In the genomic region with DNA sequence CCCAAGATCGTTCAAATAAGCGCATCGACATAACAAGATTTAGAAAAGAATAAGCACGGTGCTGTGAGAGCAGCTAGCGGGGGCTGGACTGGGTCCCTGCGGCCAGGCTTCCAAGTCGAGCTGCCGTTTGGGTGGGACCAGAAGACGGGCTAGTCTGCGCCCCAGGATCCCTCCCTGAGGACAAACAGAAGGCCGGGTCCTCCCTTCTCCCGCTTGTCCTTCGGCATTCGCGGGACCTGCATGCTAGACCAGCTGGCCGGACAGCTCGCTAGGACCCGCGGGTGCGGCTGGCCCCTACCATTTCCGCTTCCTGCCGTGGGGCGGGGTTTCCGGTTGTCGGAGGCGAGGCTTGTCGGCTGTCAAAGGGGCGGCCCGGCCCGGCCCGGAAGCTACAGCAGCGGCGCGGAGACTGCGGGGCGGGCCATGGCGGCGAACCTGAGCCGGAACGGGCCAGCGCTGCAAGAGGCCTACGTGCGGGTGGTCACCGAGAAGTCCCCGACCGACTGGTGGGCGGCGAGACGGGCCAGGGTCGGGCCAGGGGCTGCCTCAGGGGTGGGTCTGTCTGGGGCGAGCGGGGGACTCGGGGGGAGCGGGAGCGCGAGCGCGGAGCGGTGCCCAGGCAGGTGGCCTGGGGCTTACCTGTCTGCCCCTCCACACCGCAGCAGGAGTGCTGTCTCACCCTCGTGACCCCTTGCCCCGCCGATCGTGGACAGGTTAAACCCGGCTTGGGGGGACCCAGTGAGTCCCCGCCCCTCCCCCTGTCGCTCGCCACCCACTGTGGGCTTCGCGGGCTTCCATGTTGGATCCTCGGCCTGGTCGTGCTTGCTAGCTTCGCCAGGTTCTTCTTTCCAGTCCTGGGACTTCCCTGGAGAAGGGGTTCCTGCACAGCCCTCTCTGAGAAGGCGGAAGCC, we compare ENCODE assay signal across 8 cellular contexts. TPM values are rescaled to one million over a fixed set of nuclear protein-coding genes. Genes with fewer than 3 reads are reported as not detected.
DNase-seq lines count a peak whose midpoint lies in the region; ATAC-seq, FAIRE-seq and TF ChIP-seq lines count a peak whose summit lies in the region.

A gene (plus strand): TSS at position 388 of the 911 bp plus-strand sequence. CDS start 36 bp downstream, at position 424.

- H3K9me3 ChIP-seq in HUES64 (ENCODE audit: insufficient read depth, low read depth, low read length) (no peaks in the 10 kb centered on the region), PC-3 (ENCODE audit: low read length) (no peaks in the 10 kb centered on the region), esophagus (ENCODE audit: control insufficient read depth in 2 of 2, insufficient read depth in 1 of 2, low read depth in 1 of 2, low read length in 1 of 2) (no peaks in the 10 kb centered on the region), muscle layer of duodenum (ENCODE audit: control insufficient read depth in 1 of 2, low read length in 2 of 2) (no peaks in the 10 kb centered on the region)

- intact Hi-C loops in PC-3 (cut with micrococcal nuclease): no loop called here

- H3K27ac ChIP-seq in HUES64 (ENCODE audit: low read depth, low read length) (0 out of 2 replicates have a peak within 1 kb of the TSS, but pooled peaks have one; percentile 31), PC-3 (ENCODE audit: low read length) (peak within 1 kb of the TSS; percentile 64), esophagus (ENCODE audit: low read depth in 2 of 2, low read length in 1 of 2) (peak within 1 kb of the TSS; percentile 96 to 98), muscle layer of duodenum (ENCODE audit: low read length) (peak within 1 kb of the TSS; percentile 87)

- DNase-seq in D721Med (ENCODE audit: insufficient read length, low spot score) (peak; percentile 89), PC-3 (peak; percentile 87)
- peak; percentile 81 for DNase-seq in activated T-cell treated with anti-CD3 and anti-CD28 coated beads, Interleukin-2, amount 50 U/mL, for 4 hours
- peak; percentile 91 for DNase-seq in stimulated activated CD8-positive, alpha-beta memory T cell treated with anti-CD3 and anti-CD28 coated beads, Interleukin-7, amount 100 ng/mL, for 24 hours (ENCODE audit: low read depth)

- FAIRE-seq in D721Med (lab: Jason Lieb, UNC): no peak

- peaks cover 10% of the 10 kb centered on the region; the same call in 1 of the 2 replicates for H4K20me1 ChIP-seq in PC-3 (ENCODE audit: low read length)

- peaks cover 48% of the 10 kb centered on the region for H3K4me1 Mint-ChIP-seq in activated T-cell treated with anti-CD3 and anti-CD28 coated beads, Interleukin-2, amount 50 U/mL, for 4 hours (ENCODE audit: low read depth)

- H3F3A ChIP-seq in PC-3 (ENCODE audit: low read length, unreplicated experiment): no peaks in the 10 kb centered on the region

- H3K4me2 ChIP-seq in PC-3 (ENCODE audit: low read length): peak within 1 kb of the TSS; percentile 91

- no peak for TF ChIP-seq CTCF in D721Med (IDR thresholded peaks at IDR 0.05; ENCODE audit: insufficient read depth, missing control alignments)
- no peak for TF ChIP-seq CTCF in PC-3 (conservative IDR thresholded peaks at IDR 0.05; ENCODE audit: low read depth, low read length)

- H3K4me3 ChIP-seq in HUES64 (ENCODE audit: low read length) (peak within 1 kb of the TSS; percentile 77), PC-3 (ENCODE audit: low read length) (peak within 1 kb of the TSS; percentile 91), esophagus (ENCODE audit: low read depth in 1 of 2, low read length in 2 of 2) (peak within 1 kb of the TSS; percentile 94 to 98), muscle layer of duodenum (ENCODE audit: low read depth in 1 of 2, low read length in 2 of 2) (peak within 1 kb of the TSS; percentile 90 to 95)

- H3K36me3 Mint-ChIP-seq in activated T-cell treated with anti-CD3 and anti-CD28 coated beads, Interleukin-2, amount 50 U/mL, for 4 hours (ENCODE audit: insufficient read depth): peaks cover 14% of the 10 kb centered on the region

- H3K4me1 ChIP-seq in HUES64 (ENCODE audit: insufficient read depth, low read length) (no peaks in the 10 kb centered on the region; the same call in 1 of the 2 replicates), PC-3 (ENCODE audit: insufficient read depth, low read length) (peaks cover 33% of the 10 kb centered on the region), esophagus (ENCODE audit: control insufficient read depth in 2 of 2, insufficient read depth in 2 of 2, low read length in 1 of 2) (peaks cover 8 to 13% of the 10 kb centered on the region in 2 donors), muscle layer of duodenum (ENCODE audit: control insufficient read depth in 1 of 2, insufficient read depth in 2 of 2, low read length in 2 of 2) (peaks cover 12 to 24% of the 10 kb centered on the region in 2 donors)

- H2AFZ ChIP-seq in PC-3 (ENCODE audit: low read length): peak within 1 kb of the TSS; percentile 84

- under 1% methylated on average over 74 of the region's 74 CpGs for WGBS in HUES64
- 0% methylated on average over 57 to 74 of the region's 74 CpGs for WGBS in esophagus, 2 donors

- H3K27me3 Mint-ChIP-seq in activated T-cell treated with anti-CD3 and anti-CD28 coated beads, Interleukin-2, amount 50 U/mL, for 4 hours (ENCODE audit: low read depth): no peaks in the 10 kb centered on the region

- CTCF ChIA-PET in PC-3 (lab: Charles Lee): no interaction called here

- peaks cover 42% of the 10 kb centered on the region for H3K79me2 ChIP-seq in PC-3 (ENCODE audit: low read length)

- no TSS peak for BruUV-seq in PC-3 (replicated peaks; lab: Mats Ljungman, UMichigan)

- H3K27me3 ChIP-seq in HUES64 (ENCODE audit: insufficient read depth, low read length): peaks cover 24% of the 10 kb centered on the region
- H3K27me3 ChIP-seq in PC-3 (ENCODE audit: low read length): no peaks in the 10 kb centered on the region
- H3K27me3 ChIP-seq in esophagus (ENCODE audit: control insufficient read depth in 1 of 2, insufficient read depth in 2 of 2, low read length in 2 of 2): no peaks in the 10 kb centered on the region
- no peaks in the 10 kb centered on the region for H3K27me3 ChIP-seq in muscle layer of duodenum (ENCODE audit: low read depth, low read length)

- H3K9me2 ChIP-seq in PC-3 (replicated peaks; ENCODE audit: low read length): no peaks in the 10 kb centered on the region

- H3K36me3 ChIP-seq in HUES64 (ENCODE audit: insufficient read depth, low read length): peaks cover 15% of the 10 kb centered on the region
- peaks cover 5% of the 10 kb centered on the region; the same call in 1 of the 2 replicates for H3K36me3 ChIP-seq in PC-3 (ENCODE audit: low read depth, low read length)
- peaks cover 2 to 3% of the 10 kb centered on the region in 2 donors for H3K36me3 ChIP-seq in esophagus (ENCODE audit: control insufficient read depth in 2 of 2, insufficient read depth in 2 of 2, low read length in 1 of 2)
- peaks cover 2 to 7% of the 10 kb centered on the region in 2 donors for H3K36me3 ChIP-seq in muscle layer of duodenum (ENCODE audit: control insufficient read depth in 1 of 2, insufficient read depth in 2 of 2, low read length in 2 of 2)

- ATAC-seq in GM21423 (IDR thresholded peaks at IDR 0.05; ENCODE audit: unreplicated experiment) (peak; percentile 59), PC-3 (peak; percentile 82)
- ATAC-seq in activated T-cell treated with anti-CD3 and anti-CD28 coated beads, Interleukin-2, amount 50 U/mL, for 4 hours: peak; percentile 77 to 81

- no peaks in the 10 kb centered on the region for H3K9me3 Mint-ChIP-seq in activated T-cell treated with anti-CD3 and anti-CD28 coated beads, Interleukin-2, amount 50 U/mL, for 4 hours

- POLR2A ChIA-PET in PC-3 (lab: Charles Lee; ENCODE audit: unreplicated experiment): no interaction called here

- peak within 1 kb of the TSS; percentile 87 for H3K4me3 Mint-ChIP-seq in activated T-cell treated with anti-CD3 and anti-CD28 coated beads, Interleukin-2, amount 50 U/mL, for 4 hours

- H3K9ac ChIP-seq in HUES64 (ENCODE audit: low read depth, low read length) (peak within 1 kb of the TSS; percentile 84), PC-3 (ENCODE audit: low read length) (peak within 1 kb of the TSS; percentile 96)

RNA-seq across cellular contexts. Expression of the gene that starts here (rescaled TPM):
- polyA plus RNA-seq in HUES64 (2013, experiment 1 of 2): 40.3 TPM
- 38.6 TPM for polyA plus RNA-seq in HUES64 (2013, experiment 2 of 2)
- 108 and 152 TPM in 2 replicates for total RNA-seq in PC-3 (2014; rRNA removed)
- 100 to 1,000 TPM; 147 to 167 (median 165) TPM for total RNA-seq in activated T-cell treated with anti-CD3 and anti-CD28 coated beads, Interleukin-2, amount 50 U/mL, for 4 hours
- 100 to 1,000 TPM; 157 to 215 TPM for polyA plus RNA-seq in esophagus

Comparison
In these comparisons a context has a peak if more than half of its experiments do, and no peak if none do; other contexts are left out.
1. Peak in every context shown above with its lines: DNase-seq, ATAC-seq, H3K4me3 ChIP-seq and H3K27ac ChIP-seq.
2. H3K27ac ChIP-seq: peak in every context shown above with its lines; median percentile 97 in esophagus; 87 in muscle layer of duodenum; 64 in PC-3; 31 in HUES64.